In the genomic region with DNA sequence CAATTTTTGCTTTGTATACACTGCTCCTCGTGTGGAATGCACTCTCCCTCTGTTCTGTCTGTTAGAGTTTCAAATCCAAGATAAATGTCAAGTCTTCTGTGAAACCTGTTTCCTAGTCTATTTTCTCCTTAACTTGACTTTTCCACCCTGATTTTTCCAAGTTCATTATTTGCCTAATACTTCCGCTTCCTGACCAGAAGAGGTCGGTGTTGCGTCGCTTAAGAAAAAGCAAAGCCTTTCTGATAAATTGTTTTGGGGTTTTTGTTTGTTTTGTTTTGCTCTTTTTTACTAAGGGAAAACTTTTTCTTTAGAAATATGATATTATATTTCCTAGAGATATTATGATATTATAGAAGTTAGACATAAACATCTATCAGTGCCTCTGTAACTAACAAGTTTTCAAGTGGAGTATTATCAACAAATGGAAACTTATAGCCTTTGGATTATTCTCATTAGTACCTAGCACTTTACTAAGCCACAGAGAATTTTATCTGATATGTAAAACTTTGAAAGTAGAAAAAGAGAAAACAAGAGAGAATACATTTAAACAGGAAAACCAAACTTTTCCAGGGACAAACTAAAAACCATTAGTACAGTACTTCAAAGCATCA, we compare ENCODE assay signal across 7 cellular contexts. TPM values are rescaled to one million over a fixed set of nuclear protein-coding genes. Genes with fewer than 3 reads are reported as not detected.
DNase-seq lines count a peak whose midpoint lies in the region; ATAC-seq, FAIRE-seq and TF ChIP-seq lines count a peak whose summit lies in the region.

No MANE protein-coding gene starts in this region.

- H3K4me1 Mint-ChIP-seq in endodermal cell (peaks cover 9% of the 10 kb centered on the region), nephron progenitor cell (no peaks in the 10 kb centered on the region)

- H3K4me3 ChIP-seq in Panc1 (ENCODE audit: low read depth in 2 of 2, low read length in 2 of 2) (no peak overlapping the region), endodermal cell (ENCODE audit: low read length) (no peak overlapping the region)

- H3K27ac Mint-ChIP-seq in endodermal cell (no peak overlapping the region), nephron progenitor cell (no peak overlapping the region)

- H3K4me1 ChIP-seq in Panc1 (ENCODE audit: control insufficient read depth, insufficient read depth, low read length) (no peaks in the 10 kb centered on the region), endodermal cell (ENCODE audit: control insufficient read depth, insufficient read depth, low read length) (no peaks in the 10 kb centered on the region)

- no peaks in the 10 kb centered on the region for H3K9me3 Mint-ChIP-seq in endodermal cell
- H3K9me3 Mint-ChIP-seq in nephron progenitor cell = no peaks in the 10 kb centered on the region

- H3K27me3 ChIP-seq in Panc1 (ENCODE audit: control insufficient read depth, insufficient read depth, low read length) = no peaks in the 10 kb centered on the region
- no peaks in the 10 kb centered on the region for H3K27me3 ChIP-seq in endodermal cell (ENCODE audit: control insufficient read depth, insufficient read depth, low read length, poor library complexity, severe bottlenecking)

- DNase-seq in D721Med (ENCODE audit: insufficient read length, low spot score) (no peak), H54 (ENCODE audit: insufficient read length, low spot score) (peak; percentile 38), Panc1 (ENCODE audit: low read depth, low spot score) (no peak), endodermal cell (no peak), nephron progenitor cell (peak; percentile 31)

- 0 to 3% methylated on average over 1 to 5 of the region's 5 CpGs for WGBS in endodermal cell (ENCODE audit: insufficient coverage in 1 of 2, insufficient read length in 1 of 2), 2 experiments

- FAIRE-seq in D721Med (lab: Jason Lieb, UNC) = peak; percentile 79
- peak; percentile 41 for FAIRE-seq in H54 (lab: Jason Lieb, UNC)

- intact Hi-C loops in Panc1 (cut with micrococcal nuclease; ENCODE audit: unreplicated experiment) = loop anchor here (5.0 kb wide), 2 partner anchors 126 to 656 kb away; no protein-coding TSS in a partner anchor

- H3K27me3 Mint-ChIP-seq in endodermal cell (ENCODE audit: insufficient read depth) (no peaks in the 10 kb centered on the region), nephron progenitor cell (ENCODE audit: low read depth, poor library complexity) (no peaks in the 10 kb centered on the region)

- no TSS peak for BruUV-seq in Panc1 (replicated peaks; lab: Mats Ljungman, UMichigan)

- POLR2A ChIA-PET in Panc1 (lab: Charles Lee) = interaction anchor here (0.6 kb wide), 1 partner anchor 10 kb away, joined by 9 read pairs; no protein-coding TSS in a partner anchor

- CTCF ChIA-PET in Panc1 (lab: Charles Lee) = interaction anchor here (0.7 kb wide), 2 partner anchors 21 to 175 kb away, joined by 3 to 8 read pairs; no protein-coding TSS in a partner anchor

- TF ChIP-seq POLR2A in H54 (IDR thresholded peaks at IDR 0.05; ENCODE audit: low read depth, low read length) = no peak

- no peaks in the 10 kb centered on the region for H3K36me3 Mint-ChIP-seq in endodermal cell (ENCODE audit: low read depth)
- no peaks in the 10 kb centered on the region for H3K36me3 Mint-ChIP-seq in nephron progenitor cell (ENCODE audit: low read depth)

- no peak for ATAC-seq in Panc1
- no peak for ATAC-seq in GM21576 (IDR thresholded peaks at IDR 0.05; ENCODE audit: unreplicated experiment)
- no peak for ATAC-seq in HG02759 (IDR thresholded peaks at IDR 0.05; ENCODE audit: unreplicated experiment)

- no peak overlapping the region for H3K9ac ChIP-seq in endodermal cell (ENCODE audit: extremely low read depth, low read length, poor library complexity, severe bottlenecking)

- in situ Hi-C loops in Panc1 (cut with HindIII; ENCODE audit: low pct_unique_long_range_greater_than_20kb, low sequenced_read_pairs) = no loop called here

- H3K36me3 ChIP-seq in Panc1 (ENCODE audit: control insufficient read depth, insufficient read depth, low read length) (no peaks in the 10 kb centered on the region), endodermal cell (ENCODE audit: control insufficient read depth, insufficient read depth, low read length) (no peaks in the 10 kb centered on the region)

- H3K9me3 ChIP-seq in Panc1 (ENCODE audit: control insufficient read depth, insufficient read depth, low read depth, low read length) (no peaks in the 10 kb centered on the region), endodermal cell (ENCODE audit: control insufficient read depth, low read length) (no peaks in the 10 kb centered on the region)

- H3K27ac ChIP-seq in Panc1 (ENCODE audit: low read length) = no peak overlapping the region
- no peak overlapping the region for H3K27ac ChIP-seq in endodermal cell (ENCODE audit: low read depth, low read length)

- no peak overlapping the region for H3K4me3 Mint-ChIP-seq in endodermal cell
- no peak overlapping the region for H3K4me3 Mint-ChIP-seq in nephron progenitor cell

- peak; percentile 98 for TF ChIP-seq CTCF in D721Med (IDR thresholded peaks at IDR 0.05; ENCODE audit: insufficient read depth, missing control alignments)
- peak; percentile 83; the same call in 1 of the 2 replicates for TF ChIP-seq CTCF in Panc1 (IDR thresholded peaks at IDR 0.05)
- TF ChIP-seq CTCF in endodermal cell (conservative IDR thresholded peaks at IDR 0.05) = peak; percentile 96
- TF ChIP-seq CTCF in nephron progenitor cell (IDR thresholded peaks at IDR 0.05) = peak; percentile 92

RNA-seq across cellular contexts. Expression of a gene that starts 55.8 kb away (rescaled TPM):
- total RNA-seq in Panc1 (2021; ENCODE audit: unreplicated experiment) (46.2 TPM), endodermal cell (10 to 100 TPM; 49.9 to 54.1 TPM)
- 55.5 TPM for polyA plus RNA-seq in Panc1 (2012; ENCODE audit: insufficient read length)
- 43.9 TPM for polyA plus RNA-seq in endodermal cell (2013, experiment 1 of 2)
- polyA plus RNA-seq in endodermal cell (2013, experiment 2 of 2) = 41.0 TPM

Comparison
In these comparisons a context has a peak if more than half of its experiments do, and no peak if none do; other contexts are left out.
1. DNase-seq: peak in H54 (single experiment) and nephron progenitor cell (single experiment); none in D721Med (single experiment), Panc1 (single experiment) and endodermal cell (single experiment).
2. Peak in every context shown above with its lines, with median percentiles within 50 percentile points of each other: CTCF ChIP-seq.